In genomic region chr15:98721166-98721565, GRCh38 we compare ENCODE assay signal across 20 cellular contexts.
"Had no signal": no experiment of that assay in that cellular context is flagged by ENCODE, and none has a peak within 500 bp of the region (broad histone marks: within the 10 kb centered on the region; RNA-seq: fewer than 3 reads in every experiment).

No MANE protein-coding gene starts in this region.

- H3K4me3 Mint-ChIP-seq: activated CD8-positive, alpha-beta T cell treated with anti-CD3 and anti-CD28 coated beads, Interleukin-2, amount 10 ng/mL, durations not matched to agents 7 days and 5 days; central memory CD8-positive, alpha-beta T cell; dendritic cell treated with granulocyte-macrophage colony-stimulating factor and Interleukin-4, amounts not matched to agents 40 ng/mL and 50 ng/mL, for 4 days; natural killer cell treated with Interleukin-12 subunit alpha and Interleukin-12 subunit beta and Interleukin-15 and Interleukin-18, amount 100 ng/mL, for 72 hours; stimulated activated memory B cell treated with anti-CD40 and anti-IgM and Interleukin-4, amounts not matched to agents 10 μg/mL and 1 μg/mL and 100 μg/mL, for 72 hours had no signal

- H3K9me3 Mint-ChIP-seq: activated T-helper 2 cell treated with anti-CD3 and anti-CD28 coated beads, Interferon-gamma antibody, Interleukin-2, Interleukin-4, amounts not matched to agents 10 μg/mL and 5 μg/mL and 100 μg/mL, durations not matched to agents 14 hours and 24 hours and 36 hours; central memory CD8-positive, alpha-beta T cell; dendritic cell treated with granulocyte-macrophage colony-stimulating factor and Interleukin-4, amounts not matched to agents 40 ng/mL and 50 ng/mL, for 4 days; natural killer cell treated with Interleukin-12 subunit alpha and Interleukin-12 subunit beta and Interleukin-15 and Interleukin-18, amount 100 ng/mL, for 72 hours; stimulated activated memory B cell treated with anti-CD40 and anti-IgM and Interleukin-4, amounts not matched to agents 10 μg/mL and 1 μg/mL and 100 μg/mL, for 72 hours had no signal

- H3K27me3 Mint-ChIP-seq: dendritic cell treated with granulocyte-macrophage colony-stimulating factor and Interleukin-4, amounts not matched to agents 40 ng/mL and 50 ng/mL, for 4 days; natural killer cell treated with Interleukin-12 subunit alpha and Interleukin-12 subunit beta and Interleukin-15 and Interleukin-18, amount 100 ng/mL, for 72 hours; stimulated activated memory B cell treated with anti-CD40 and anti-IgM and Interleukin-4, amounts not matched to agents 10 μg/mL and 1 μg/mL and 100 μg/mL, for 72 hours had no signal

- H3K9me3 ChIP-seq: lower lobe of right lung, mucosa of descending colon, SJSA1, spleen, transverse colon had no signal

- H3K36me3 ChIP-seq: lower lobe of right lung, SJSA1, spleen, transverse colon had no signal

- H3K27ac ChIP-seq: lower lobe of right lung, spleen, transverse colon, VCaP had no signal

- ATAC-seq: activated CD8-positive, alpha-beta T cell treated with anti-CD3 and anti-CD28 coated beads, Interleukin-2, amount 10 ng/mL, durations not matched to agents 7 days and 5 days; lower lobe of right lung; mucosa of descending colon; natural killer cell treated with Interleukin-12 subunit alpha and Interleukin-12 subunit beta and Interleukin-15 and Interleukin-18, amount 100 ng/mL, for 72 hours; sciatic nerve; stimulated activated memory B cell treated with anti-CD40 and anti-IgM and Interleukin-4, amounts not matched to agents 10 μg/mL and 1 μg/mL and 100 μg/mL, for 72 hours had no signal

- DNase-seq: activated CD4-positive, alpha-beta T cell treated with anti-CD3 and anti-CD28 coated beads for 4 hours; activated CD8-positive, alpha-beta T cell treated with anti-CD3 and anti-CD28 coated beads, Interleukin-2, amount 10 ng/mL, durations not matched to agents 7 days and 5 days; hypothalamus; lower lobe of right lung; mucosa of descending colon; nucleus accumbens; spleen; stimulated activated CD4-positive, alpha-beta T cell treated with anti-CD3 and anti-CD28 coated beads, Interleukin-1b, Interleukin-23, amount 100 ng/mL, for 48 hours; substantia nigra; SW 1271; T-helper 9 cell; transverse colon had no signal

- H3K27ac Mint-ChIP-seq: activated CD8-positive, alpha-beta T cell treated with anti-CD3 and anti-CD28 coated beads, Interleukin-2, amount 10 ng/mL, durations not matched to agents 7 days and 5 days; activated T-helper 2 cell treated with anti-CD3 and anti-CD28 coated beads, Interferon-gamma antibody, Interleukin-2, Interleukin-4, amounts not matched to agents 10 μg/mL and 5 μg/mL and 100 μg/mL, durations not matched to agents 14 hours and 24 hours and 36 hours; dendritic cell treated with granulocyte-macrophage colony-stimulating factor and Interleukin-4, amounts not matched to agents 40 ng/mL and 50 ng/mL, for 4 days; natural killer cell treated with Interleukin-12 subunit alpha and Interleukin-12 subunit beta and Interleukin-15 and Interleukin-18, amount 100 ng/mL, for 72 hours; stimulated activated memory B cell treated with anti-CD40 and anti-IgM and Interleukin-4, amounts not matched to agents 10 μg/mL and 1 μg/mL and 100 μg/mL, for 72 hours had no signal

- H3K27me3 ChIP-seq: SJSA1, spleen, transverse colon had no signal

- H3K36me3 Mint-ChIP-seq: natural killer cell treated with Interleukin-12 subunit alpha and Interleukin-12 subunit beta and Interleukin-15 and Interleukin-18, amount 100 ng/mL, for 72 hours had no signal

- H3K4me3 ChIP-seq: lower lobe of right lung, mucosa of descending colon, SJSA1, spleen, transverse colon had no signal
